Comparison of ENCODE assay signal across 8 cellular contexts in genomic region chr17:7856081-7856791, GRCh38. TPM values are rescaled to one million over a fixed set of nuclear protein-coding genes. Genes with fewer than 3 reads are reported as not detected.
A peak's percentile ranks its signal among the peaks of the same experiment; 100 is the strongest.
DNase-seq lines count a peak whose midpoint lies in the region; ATAC-seq and TF ChIP-seq lines count a peak whose summit lies in the region.

No MANE protein-coding gene starts in this region.

- DNase-seq in stimulated activated CD4-positive, alpha-beta T cell treated with anti-CD3 and anti-CD28 coated beads, Interleukin-2, amount 100 ng/mL, for 24 hours = peak; percentile 41 to 44
- no peak for DNase-seq in stimulated activated CD4-positive, alpha-beta T cell treated with anti-CD3 and anti-CD28 coated beads, Interleukin-1b, Interleukin-23, amount 100 ng/mL, for 48 hours
- DNase-seq in epithelial cell of prostate (ENCODE audit: low read depth, low spot score) = no peak
- DNase-seq in neural progenitor cell (ENCODE audit: low spot score) = peak; percentile 57
- no peak for DNase-seq in NCI-H524 (lab: John Stamatoyannopoulos, UW)
- DNase-seq in midbrain (lab: John Stamatoyannopoulos, UW) = no peak
- no peak for DNase-seq in osteocyte (ENCODE audit: extremely low spot score, unreplicated experiment)

- peak overlapping the region; percentile 94 for H3K4me2 ChIP-seq in neural progenitor cell

- H3K4me1 Mint-ChIP-seq in neural progenitor cell (peaks cover 18% of the 10 kb centered on the region), osteocyte (ENCODE audit: unreplicated experiment) (peaks cover 8% of the 10 kb centered on the region)

- H3K4me3 ChIP-seq in neural progenitor cell = peak overlapping the region; percentile 74

- H3K27ac ChIP-seq in epithelial cell of prostate (peak overlapping the region; percentile 91), neural progenitor cell (no peak overlapping the region)

- peaks cover 46% of the 10 kb centered on the region for H3K4me1 ChIP-seq in neural progenitor cell

- peaks cover 67% of the 10 kb centered on the region for H3F3A ChIP-seq in neural progenitor cell (ENCODE audit: low read depth)

- no peaks in the 10 kb centered on the region for H3K9me3 ChIP-seq in neural progenitor cell (ENCODE audit: low read depth)

- peaks cover 20% of the 10 kb centered on the region for H3K79me2 ChIP-seq in neural progenitor cell (ENCODE audit: low read depth)

- peaks cover 16% of the 10 kb centered on the region for H3K27me3 ChIP-seq in neural progenitor cell

- no peak overlapping the region for H2AFZ ChIP-seq in neural progenitor cell (replicated peaks)

- no peak for ATAC-seq in SK-N-SH treated with all-trans-retinoic acid at 6 μM for 48 hours

- H3K9ac ChIP-seq in neural progenitor cell = no peak overlapping the region

- H3K27me3 Mint-ChIP-seq in neural progenitor cell (ENCODE audit: insufficient read depth, low read depth) (peaks cover 7% of the 10 kb centered on the region), osteocyte (ENCODE audit: unreplicated experiment) (no peaks in the 10 kb centered on the region)

- TF ChIP-seq CTCF in neural progenitor cell (IDR thresholded peaks at IDR 0.05) (no peak), osteocyte (IDR thresholded peaks at IDR 0.05) (no peak)

- H3K9me3 Mint-ChIP-seq in neural progenitor cell = no peaks in the 10 kb centered on the region
- H3K9me3 Mint-ChIP-seq in osteocyte (ENCODE audit: unreplicated experiment) = no peaks in the 10 kb centered on the region

- peaks cover 9% of the 10 kb centered on the region for H3K36me3 ChIP-seq in neural progenitor cell

- H3K27ac Mint-ChIP-seq in neural progenitor cell = peak overlapping the region; percentile 7
- no peak overlapping the region for H3K27ac Mint-ChIP-seq in osteocyte (ENCODE audit: unreplicated experiment)

- H3K36me3 Mint-ChIP-seq in neural progenitor cell = peaks cover 7% of the 10 kb centered on the region
- peaks cover 12% of the 10 kb centered on the region for H3K36me3 Mint-ChIP-seq in osteocyte (ENCODE audit: unreplicated experiment)

- peaks cover 51% of the 10 kb centered on the region for H4K20me1 ChIP-seq in neural progenitor cell (ENCODE audit: low read depth)

- H3K4me3 Mint-ChIP-seq in neural progenitor cell = no peak overlapping the region
- H3K4me3 Mint-ChIP-seq in osteocyte (ENCODE audit: unreplicated experiment) = no peak overlapping the region

TF ChIP-seq in SK-N-SH treated with all-trans-retinoic acid at 6 μM for 48 hours, 23 proteins besides CTCF, POLR2A, EP300 and RAD21:
- TF ChIP-seq TCF4 (CRISPR knock-in tag; IDR thresholded peaks at IDR 0.05; ENCODE audit: borderline replicate concordance) = no peak
- peak; percentile 24; the same call in 1 of the 2 replicates for TF ChIP-seq GLIS3 (CRISPR knock-in tag; IDR thresholded peaks at IDR 0.05)

RNA-seq across cellular contexts. Expression of gene NAA38, which starts 1.1 kb away (rescaled TPM):
- 8.6 and 27.4 TPM in 2 replicates for total RNA-seq in neural progenitor cell (ENCODE audit: low replicate concordance)
- 65.8 and 66.2 TPM in 2 replicates for total RNA-seq in osteocyte

RNA-seq across cellular contexts. Expression of gene TMEM88, which starts 1.4 kb away (rescaled TPM):
- total RNA-seq in neural progenitor cell (ENCODE audit: low replicate concordance) = 13.8 and 53.7 TPM in 2 replicates
- total RNA-seq in osteocyte = 3.4 TPM in 2 replicates

RNA-seq across cellular contexts. Expression of gene CYB5D1, which starts 1.6 kb away (rescaled TPM):
- total RNA-seq in neural progenitor cell (ENCODE audit: low replicate concordance) (11.5 and 12.9 TPM in 2 replicates), osteocyte (8.5 and 10.2 TPM in 2 replicates)

RNA-seq across cellular contexts. Expression of gene KDM6B, which starts 22.2 kb away (rescaled TPM):
- 6.8 and 12.3 TPM in 2 replicates for total RNA-seq in neural progenitor cell (ENCODE audit: low replicate concordance)
- total RNA-seq in osteocyte = 52.9 and 53.7 TPM in 2 replicates

RNA-seq across cellular contexts. Expression of gene CHD3, which starts 32.4 kb away (rescaled TPM):
- total RNA-seq in neural progenitor cell (ENCODE audit: low replicate concordance) = 12.8 and 28.0 TPM in 2 replicates
- total RNA-seq in osteocyte = 196 and 206 TPM in 2 replicates

Comparison
In these comparisons a context has a peak if more than half of its experiments do, and no peak if none do; other contexts are left out.
1. DNase-seq: peak in stimulated activated CD4-positive, alpha-beta T cell treated with anti-CD3 and anti-CD28 coated beads, Interleukin-2, amount 100 ng/mL, for 24 hours (2 of 2) and neural progenitor cell (single experiment); none in stimulated activated CD4-positive, alpha-beta T cell treated with anti-CD3 and anti-CD28 coated beads, Interleukin-1b, Interleukin-23, amount 100 ng/mL, for 48 hours (single experiment), epithelial cell of prostate (single experiment), NCI-H524 (0 of 2), midbrain (single experiment) and osteocyte (single experiment).